In genomic region chr9:131738838-131739191, GRCh38 we compare ENCODE assay signal across 8 cellular contexts. TPM values are rescaled to one million over a fixed set of nuclear protein-coding genes. Genes with fewer than 3 reads are reported as not detected.
DNase-seq lines count a peak whose midpoint lies in the region; ATAC-seq and TF ChIP-seq lines count a peak whose summit lies in the region.

No MANE protein-coding gene starts in this region.

- no peak for TF ChIP-seq POLR2A in erythroblast (IDR thresholded peaks at IDR 0.05; ENCODE audit: low read length)

- WGBS in aorta, 2 donors, result 20 to 23% methylated on average over 7 of the region's 7 CpGs

- peak overlapping the region; percentile 90 for H3K4me3 ChIP-seq in CD4-positive, CD25-positive, alpha-beta regulatory T cell (ENCODE audit: low read depth, low read length)
- H3K4me3 ChIP-seq in HUES6 (ENCODE audit: low read depth, low read length) (peak overlapping the region; percentile 87), aorta (ENCODE audit: low read length in 2 of 2) (peak overlapping the region; percentile 91 to 97)

- H3K27ac Mint-ChIP-seq in CD4-positive, CD25-positive, alpha-beta regulatory T cell, result peak overlapping the region; percentile 89 to 94 (median 93)
- H3K27ac Mint-ChIP-seq in brain, result peak overlapping the region; percentile 85 to 96 (median 92)
- peak overlapping the region; percentile 91 for H3K27ac Mint-ChIP-seq in memory B cell

- peak overlapping the region; percentile 82 for H3K9ac ChIP-seq in HUES6 (ENCODE audit: low read length)

- peaks cover 9% of the 10 kb centered on the region for H3K36me3 Mint-ChIP-seq in CD4-positive, CD25-positive, alpha-beta regulatory T cell
- H3K36me3 Mint-ChIP-seq in brain (peaks cover 7% of the 10 kb centered on the region), memory B cell (peaks cover 8% of the 10 kb centered on the region)

- peaks cover 0 to 1% (median 0%) of the 10 kb centered on the region in 7 donors for H3K9me3 Mint-ChIP-seq in CD4-positive, CD25-positive, alpha-beta regulatory T cell
- no peaks in the 10 kb centered on the region for H3K9me3 Mint-ChIP-seq in brain
- H3K9me3 Mint-ChIP-seq in memory B cell, result no peaks in the 10 kb centered on the region

- H3K4me1 ChIP-seq in CD4-positive, CD25-positive, alpha-beta regulatory T cell (ENCODE audit: control insufficient read depth, insufficient read depth, low read length, poor library complexity, severe bottlenecking), result peaks cover 64% of the 10 kb centered on the region
- H3K4me1 ChIP-seq in HUES6 (ENCODE audit: control insufficient read depth, insufficient read depth, low read length) (peaks cover 46% of the 10 kb centered on the region), aorta (ENCODE audit: control insufficient read depth in 1 of 2, insufficient read depth in 2 of 2, low read length in 2 of 2) (peaks cover 0 to 5% of the 10 kb centered on the region in 2 donors)

- no peak for TF ChIP-seq CTCF in brain (conservative IDR thresholded peaks at IDR 0.05)

- intact Hi-C loops in aorta (cut with DNase I), result loop anchor here (5.0 kb wide), 2 partner anchors 62 to 132 kb away; no protein-coding TSS in a partner anchor

- no peaks in the 10 kb centered on the region for H3K36me3 ChIP-seq in CD4-positive, CD25-positive, alpha-beta regulatory T cell (ENCODE audit: control insufficient read depth, insufficient read depth, low read length)
- peaks cover 7% of the 10 kb centered on the region; the same call in 1 of the 2 replicates for H3K36me3 ChIP-seq in HUES6 (ENCODE audit: control insufficient read depth, insufficient read depth, low read length)
- no peaks in the 10 kb centered on the region for H3K36me3 ChIP-seq in aorta (ENCODE audit: control insufficient read depth in 1 of 2, insufficient read depth in 2 of 2, low read length in 1 of 2)

- H3K27me3 ChIP-seq in CD4-positive, CD25-positive, alpha-beta regulatory T cell (ENCODE audit: control insufficient read depth, insufficient read depth, low read length), result no peaks in the 10 kb centered on the region
- H3K27me3 ChIP-seq in HUES6 (ENCODE audit: control insufficient read depth, insufficient read depth, low read length), result no peaks in the 10 kb centered on the region
- no peaks in the 10 kb centered on the region for H3K27me3 ChIP-seq in aorta (ENCODE audit: control insufficient read depth in 1 of 2, insufficient read depth in 2 of 2, low read length in 1 of 2)

- H3K27ac ChIP-seq in CD4-positive, CD25-positive, alpha-beta regulatory T cell (ENCODE audit: insufficient read depth, low read length, poor library complexity, severe bottlenecking), result peak overlapping the region; percentile 63
- H3K27ac ChIP-seq in HUES6 (ENCODE audit: low read depth, low read length), result peak overlapping the region; percentile 48; the same call in 1 of the 2 replicates
- peak overlapping the region in 1 of 2 donors; percentile 61 for H3K27ac ChIP-seq in aorta (ENCODE audit: low read depth in 1 of 2, low read length in 2 of 2)

- no peaks in the 10 kb centered on the region for H3K9me3 ChIP-seq in CD4-positive, CD25-positive, alpha-beta regulatory T cell (ENCODE audit: control insufficient read depth in 2 of 2, low read length in 2 of 2)
- H3K9me3 ChIP-seq in HUES6 (ENCODE audit: control insufficient read depth, insufficient read depth, low read depth, low read length) (no peaks in the 10 kb centered on the region), aorta (ENCODE audit: control insufficient read depth, low read length) (no peaks in the 10 kb centered on the region)

- H3K4me3 Mint-ChIP-seq in CD4-positive, CD25-positive, alpha-beta regulatory T cell, result peak overlapping the region; percentile 89 to 95 (median 94)
- H3K4me3 Mint-ChIP-seq in brain (peak overlapping the region; percentile 92 to 96 (median 95)), memory B cell (peak overlapping the region; percentile 95)

- no peak for ATAC-seq in CD4-positive, CD25-positive, alpha-beta regulatory T cell (ENCODE audit: low read depth in 2 of 2)
- ATAC-seq in memory B cell (ENCODE audit: low read depth) (no peak), aorta (ENCODE audit: low FRiP score) (no peak)

- peaks cover 11 to 65% (median 46%) of the 10 kb centered on the region in 4 donors for H3K4me1 Mint-ChIP-seq in CD4-positive, CD25-positive, alpha-beta regulatory T cell
- H3K4me1 Mint-ChIP-seq in brain, result peaks cover 51% of the 10 kb centered on the region
- H3K4me1 Mint-ChIP-seq in memory B cell, result peaks cover 44% of the 10 kb centered on the region

- no peaks in the 10 kb centered on the region for H3K27me3 Mint-ChIP-seq in CD4-positive, CD25-positive, alpha-beta regulatory T cell
- no peaks in the 10 kb centered on the region for H3K27me3 Mint-ChIP-seq in brain
- no peaks in the 10 kb centered on the region for H3K27me3 Mint-ChIP-seq in memory B cell

- DNase-seq in CD4-positive, CD25-positive, alpha-beta regulatory T cell, result no peak
- DNase-seq in memory B cell (ENCODE audit: low spot score in 2 of 2) (no peak), aorta (no peak), DMS 273 (lab: John Stamatoyannopoulos, UW; ENCODE audit: unreplicated experiment) (no peak), middle frontal gyrus (ENCODE audit: extremely low spot score, low spot score) (no peak), erythroblast (lab: John Stamatoyannopoulos, UW) (no peak)

RNA-seq across cellular contexts. Expression of gene RAPGEF1, which starts 1.1 kb away (rescaled TPM):
- 159 TPM for total RNA-seq in CD4-positive, CD25-positive, alpha-beta regulatory T cell
- 1 to 10 TPM; 3.8 to 7.3 (median 4.6) TPM for polyA plus RNA-seq in CD4-positive, CD25-positive, alpha-beta regulatory T cell
- 44.2 TPM for polyA plus RNA-seq in brain (ENCODE audit: insufficient read depth, low read depth, low replicate concordance)
- total RNA-seq in aorta, result 10 to 100 TPM; 85.9 to 93.2 TPM
- polyA plus RNA-seq in aorta, result 10 to 100 TPM; 17.5 to 23.4 TPM
